Comparison of ENCODE assay signal across 33 cellular contexts in genomic region chr1:152901631-152902030, GRCh38. TPM values are rescaled to one million over a fixed set of nuclear protein-coding genes. Genes with fewer than 3 reads are reported as not detected.
"Had no signal": no experiment of that assay in that cellular context is flagged by ENCODE, and none has a peak within 500 bp of the region (broad histone marks: within the 10 kb centered on the region; RNA-seq: fewer than 3 reads in every experiment).

No MANE protein-coding gene starts in this region.

- H3K36me3 ChIP-seq: gastroesophageal sphincter, heart left ventricle, left lung, neural progenitor cell, right atrium auricular region, transverse colon, upper lobe of right lung, uterus had no signal

- H3K9me3 Mint-ChIP-seq: stimulated activated naive B cell treated with anti-CD40 and anti-IgM and Interleukin-4, amounts not matched to agents 10 μg/mL and 1 μg/mL and 100 μg/mL, for 72 hours; stimulated activated naive CD8-positive, alpha-beta T cell treated with anti-CD3 and anti-CD28 coated beads, Interleukin-15, Interleukin-2, amounts not matched to agents 100 ng/mL and 50 ng/mL, for 24 hours had no signal

- H3K4me3 Mint-ChIP-seq: endodermal cell; mesothelial cell of epicardium; naive thymus-derived CD4-positive, alpha-beta T cell; nephron; neural progenitor cell; stimulated activated naive B cell treated with anti-CD40 and anti-IgM and Interleukin-4, amounts not matched to agents 10 μg/mL and 1 μg/mL and 100 μg/mL, for 72 hours; stimulated activated naive CD8-positive, alpha-beta T cell treated with anti-CD3 and anti-CD28 coated beads, Interleukin-15, Interleukin-2, amounts not matched to agents 100 ng/mL and 50 ng/mL, for 24 hours had no signal

- H3K9me3 ChIP-seq: gastroesophageal sphincter, heart left ventricle, left lung, right atrium auricular region, transverse colon, upper lobe of right lung, uterus had no signal

- H3K4me1 ChIP-seq: gastroesophageal sphincter, heart left ventricle, left lung, neural progenitor cell, parathyroid adenoma, right atrium auricular region, transverse colon, upper lobe of right lung, uterus had no signal

- H3K36me3 Mint-ChIP-seq: mesothelial cell of epicardium; naive thymus-derived CD4-positive, alpha-beta T cell; neural progenitor cell; stimulated activated naive B cell treated with anti-CD40 and anti-IgM and Interleukin-4, amounts not matched to agents 10 μg/mL and 1 μg/mL and 100 μg/mL, for 72 hours had no signal

- H3K27ac Mint-ChIP-seq: endodermal cell; mesothelial cell of epicardium; naive thymus-derived CD4-positive, alpha-beta T cell; nephron; neural progenitor cell; progenitor cell of endocrine pancreas; stimulated activated naive B cell treated with anti-CD40 and anti-IgM and Interleukin-4, amounts not matched to agents 10 μg/mL and 1 μg/mL and 100 μg/mL, for 72 hours; stimulated activated naive CD8-positive, alpha-beta T cell treated with anti-CD3 and anti-CD28 coated beads, Interleukin-15, Interleukin-2, amounts not matched to agents 100 ng/mL and 50 ng/mL, for 24 hours had no signal

- ATAC-seq: foreskin keratinocyte; gastroesophageal sphincter; heart left ventricle; left cardiac atrium; left lung; naive thymus-derived CD4-positive, alpha-beta T cell; sciatic nerve; stimulated activated naive B cell treated with anti-CD40 and anti-IgM and Interleukin-4, amounts not matched to agents 10 μg/mL and 1 μg/mL and 100 μg/mL, for 72 hours; upper lobe of right lung had no signal

- H3K4me3 ChIP-seq: dorsolateral prefrontal cortex, gastroesophageal sphincter, heart left ventricle, hepatocyte, left lung, neural progenitor cell, right atrium auricular region, transverse colon, upper lobe of right lung, uterus had no signal

- H3K27ac ChIP-seq: dorsolateral prefrontal cortex, foreskin keratinocyte, gastroesophageal sphincter, heart left ventricle, hepatocyte, left lung, neural progenitor cell, parathyroid adenoma, right atrium auricular region, transverse colon, upper lobe of right lung, uterus had no signal

- H3K27me3 ChIP-seq: foreskin keratinocyte, gastroesophageal sphincter, hepatocyte, neural progenitor cell, right atrium auricular region, transverse colon, uterus had no signal

- DNase-seq: dorsolateral prefrontal cortex; effector CD4-positive, alpha-beta T cell; endodermal cell; foreskin keratinocyte; heart left ventricle; left cardiac atrium; left lung; mesenchymal stem cell; naive thymus-derived CD4-positive, alpha-beta T cell; stimulated activated CD4-positive, alpha-beta T cell treated with anti-CD3 and anti-CD28 coated beads, Interleukin-4, amount 100 ng/mL, for 4 hours; stimulated activated naive B cell treated with anti-CD40 and anti-IgM and Interleukin-4, amounts not matched to agents 10 μg/mL and 1 μg/mL and 100 μg/mL, for 72 hours; transverse colon; upper lobe of right lung; uterus had no signal

- FAIRE-seq: colon had no signal

- H3K4me1 Mint-ChIP-seq: endodermal cell; mesothelial cell of epicardium; naive thymus-derived CD4-positive, alpha-beta T cell; nephron; neural progenitor cell; stimulated activated naive B cell treated with anti-CD40 and anti-IgM and Interleukin-4, amounts not matched to agents 10 μg/mL and 1 μg/mL and 100 μg/mL, for 72 hours had no signal

RNA-seq across cellular contexts. Expression of gene IVL, which starts 6.7 kb away (rescaled TPM):
- total RNA-seq: cerebellum; dorsolateral prefrontal cortex; endodermal cell; fibroblast of lung; heart left ventricle; hepatocyte; left cardiac atrium; lung microvascular endothelial cell; mucosa of gallbladder; naive thymus-derived CD4-positive, alpha-beta T cell; osteoblast; progenitor cell of endocrine pancreas; right atrium auricular region; sciatic nerve; transverse colon; upper lobe of right lung; uterus had no signal

RNA-seq across cellular contexts. Expression of gene SMCP, which starts 23.5 kb away (rescaled TPM):
- total RNA-seq: cerebellum; dorsolateral prefrontal cortex; endodermal cell; epithelial cell of proximal tubule; foreskin keratinocyte; gastroesophageal sphincter; heart left ventricle; hepatocyte; kidney epithelial cell; left cardiac atrium; left lung; lower leg skin; lung microvascular endothelial cell; mesothelial cell of epicardium; mucosa of gallbladder; naive thymus-derived CD4-positive, alpha-beta T cell; osteoblast; progenitor cell of endocrine pancreas; right atrium auricular region; sciatic nerve; transverse colon; upper lobe of right lung; uterus had no signal

RNA-seq across cellular contexts. Expression of gene LCE7A, which starts 41.8 kb away (rescaled TPM):
- total RNA-seq: cerebellum; dorsolateral prefrontal cortex; endodermal cell; epithelial cell of proximal tubule; fibroblast of lung; foreskin keratinocyte; gastroesophageal sphincter; heart left ventricle; hepatocyte; kidney epithelial cell; left cardiac atrium; left lung; lung microvascular endothelial cell; mesothelial cell of epicardium; mucosa of gallbladder; naive thymus-derived CD4-positive, alpha-beta T cell; osteoblast; progenitor cell of endocrine pancreas; right atrium auricular region; sciatic nerve; transverse colon; upper lobe of right lung; uterus had no signal

RNA-seq across cellular contexts. Expression of gene SPRR5, which starts 45.4 kb away (rescaled TPM):
- total RNA-seq: cerebellum; dorsolateral prefrontal cortex; endodermal cell; epithelial cell of proximal tubule; fibroblast of lung; gastroesophageal sphincter; heart left ventricle; hepatocyte; kidney epithelial cell; left cardiac atrium; left lung; lung microvascular endothelial cell; mesothelial cell of epicardium; mucosa of gallbladder; naive thymus-derived CD4-positive, alpha-beta T cell; osteoblast; progenitor cell of endocrine pancreas; right atrium auricular region; sciatic nerve; transverse colon; upper lobe of right lung; uterus had no signal

RNA-seq across cellular contexts. Expression of gene LCE6A, which starts 59.0 kb away (rescaled TPM):
- total RNA-seq: cerebellum; dorsolateral prefrontal cortex; endodermal cell; epithelial cell of proximal tubule; fibroblast of lung; gastroesophageal sphincter; heart left ventricle; hepatocyte; kidney epithelial cell; left cardiac atrium; left lung; lung microvascular endothelial cell; mesothelial cell of epicardium; mucosa of gallbladder; naive thymus-derived CD4-positive, alpha-beta T cell; osteoblast; progenitor cell of endocrine pancreas; right atrium auricular region; sciatic nerve; transverse colon; upper lobe of right lung; uterus had no signal
